In the genomic region with DNA sequence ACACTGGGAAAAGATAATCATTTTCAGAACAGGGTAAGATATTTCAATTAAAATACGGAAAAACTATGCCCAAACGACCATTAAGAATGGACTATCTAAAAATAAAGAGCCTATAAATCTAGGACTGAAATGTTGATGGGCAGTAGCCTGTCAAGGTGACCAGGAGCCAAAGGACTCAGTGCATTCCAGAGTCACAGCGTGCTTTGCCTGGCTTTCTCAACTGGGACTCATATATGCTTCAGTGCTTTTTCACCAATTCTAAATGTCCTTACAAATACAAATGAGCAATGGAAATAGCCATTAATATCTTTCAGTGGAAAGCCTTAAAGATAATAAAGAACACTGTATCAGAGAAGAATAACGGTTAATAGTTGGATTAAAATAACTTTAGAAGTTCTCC, we compare ENCODE assay signal across 21 cellular contexts. TPM values are rescaled to one million over a fixed set of nuclear protein-coding genes. Genes with fewer than 3 reads are reported as not detected.
A peak's percentile ranks its signal among the peaks of the same experiment; 100 is the strongest.
DNase-seq lines count a peak whose midpoint lies in the region; ATAC-seq, FAIRE-seq and TF ChIP-seq lines count a peak whose summit lies in the region.
"Had no signal": no experiment of that assay in that cellular context is flagged by ENCODE, and none has a peak within 500 bp of the region (broad histone marks: within the 10 kb centered on the region; RNA-seq: fewer than 3 reads in every experiment).

No MANE protein-coding gene starts in this region.

- no peak for TF ChIP-seq POLR2A in thyroid gland (IDR thresholded peaks at IDR 0.05)

- TF ChIP-seq CTCF in epithelial cell of proximal tubule (conservative IDR thresholded peaks at IDR 0.05; ENCODE audit: low read depth, low read length) (no peak), thyroid gland (IDR thresholded peaks at IDR 0.05) (no peak)

- no peaks in the 10 kb centered on the region for H3K9me3 Mint-ChIP-seq in CD4-positive, alpha-beta memory T cell
- no peaks in the 10 kb centered on the region for H3K9me3 Mint-ChIP-seq in CD8-positive, alpha-beta memory T cell

- H4K8ac ChIP-seq in mesenchymal stem cell (ENCODE audit: low read length): no peak overlapping the region

- POLR2A ChIA-PET in CD4-positive, alpha-beta memory T cell (lab: Charles Lee; ENCODE audit: partially characterized antibody): no interaction called here
- POLR2A ChIA-PET in CD8-positive, alpha-beta memory T cell (lab: Charles Lee): no interaction called here

- CTCF ChIA-PET in CD4-positive, alpha-beta memory T cell (lab: Charles Lee; ENCODE audit: partially characterized antibody): no interaction called here
- CTCF ChIA-PET in CD8-positive, alpha-beta memory T cell (lab: Charles Lee): no interaction called here

- H3K14ac ChIP-seq in mesenchymal stem cell (ENCODE audit: low read length in 2 of 2): no peak overlapping the region

- H3K79me1 ChIP-seq in mesenchymal stem cell (replicated peaks; ENCODE audit: low read length, poor library complexity, severe bottlenecking): peaks cover 7% of the 10 kb centered on the region

- H3K4ac ChIP-seq in mesenchymal stem cell (ENCODE audit: low read depth in 1 of 2, low read length in 2 of 2): no peak overlapping the region

- DNase-seq in GM19239 (ENCODE audit: insufficient read length, low spot score): no peak
- DNase-seq in epithelial cell of proximal tubule (ENCODE audit: low read depth): peak; percentile 30
- no peak for DNase-seq in mesenchymal stem cell
- peak; percentile 75 to 80 for DNase-seq in thyroid gland
- DNase-seq in CD4-positive, alpha-beta memory T cell: no peak
- DNase-seq in CD8-positive, alpha-beta memory T cell: no peak
- DNase-seq: ACHN, AML-193, COR-L47, GDM1, GM23248, HCEC 1CT, NCI-H1092 treated with DMSO at 0.1 percent for 48 hours, NCI-H2081, NCI-H2171 treated with DMSO at 0.1 percent for 48 hours, NCI-H446, NCI-H69 had no signal

- no peak overlapping the region for H2BK5ac ChIP-seq in mesenchymal stem cell (ENCODE audit: low read depth, low read length, poor library complexity, severe bottlenecking)

- no peak overlapping the region for H3K4me3 Mint-ChIP-seq in CD4-positive, alpha-beta memory T cell
- no peak overlapping the region for H3K4me3 Mint-ChIP-seq in CD8-positive, alpha-beta memory T cell

- H2BK15ac ChIP-seq in mesenchymal stem cell (ENCODE audit: low read depth, poor library complexity, severe bottlenecking): no peak overlapping the region

- H3K27ac ChIP-seq in mesenchymal stem cell (ENCODE audit: low read length, poor library complexity, severe bottlenecking) (peak overlapping the region; percentile 77), thyroid gland (peak overlapping the region; percentile 93 to 96 (median 94))
- H3K27ac ChIP-seq in CD4-positive, alpha-beta memory T cell (ENCODE audit: low read depth, low read length): no peak overlapping the region
- H3K27ac ChIP-seq in CD8-positive, alpha-beta memory T cell (ENCODE audit: low read depth, low read length): no peak overlapping the region
- H3K27ac ChIP-seq: C4-2B, GM23248 had no signal

- H3K4me3 ChIP-seq in epithelial cell of proximal tubule (ENCODE audit: low read depth, low read length) (no peak overlapping the region), mesenchymal stem cell (ENCODE audit: insufficient read depth in 1 of 2, low read depth in 1 of 2, low read length in 2 of 2) (no peak overlapping the region), thyroid gland (replicated peaks in 1 of 3) (no peak overlapping the region)
- H3K4me3 ChIP-seq in CD4-positive, alpha-beta memory T cell (ENCODE audit: low read length in 2 of 2): no peak overlapping the region
- no peak overlapping the region for H3K4me3 ChIP-seq in CD8-positive, alpha-beta memory T cell (ENCODE audit: low read length)
- H3K4me3 ChIP-seq: GM23248, K562 had no signal

- peaks cover 0 to 4% (median 1%) of the 10 kb centered on the region in 4 donors for H3K4me1 Mint-ChIP-seq in CD4-positive, alpha-beta memory T cell
- peaks cover 0 to 3% (median 2%) of the 10 kb centered on the region in 3 donors for H3K4me1 Mint-ChIP-seq in CD8-positive, alpha-beta memory T cell

- H2AK5ac ChIP-seq in mesenchymal stem cell (ENCODE audit: low read length, severe bottlenecking): no peak overlapping the region

- no peak overlapping the region for H2BK12ac ChIP-seq in mesenchymal stem cell (ENCODE audit: low read length in 2 of 2)

- no peak for ATAC-seq in HG03025 (IDR thresholded peaks at IDR 0.05; ENCODE audit: low FRiP score, unreplicated experiment)
- ATAC-seq: Panc1 had no signal

- peaks cover 16% of the 10 kb centered on the region for H3K4me1 ChIP-seq in mesenchymal stem cell (ENCODE audit: control insufficient read depth, insufficient read depth, low read depth, low read length)
- H3K4me1 ChIP-seq in thyroid gland: peaks cover 40 to 48% of the 10 kb centered on the region in 2 donors
- no peaks in the 10 kb centered on the region for H3K4me1 ChIP-seq in CD4-positive, alpha-beta memory T cell (ENCODE audit: insufficient read depth, low read length)
- H3K4me1 ChIP-seq in CD8-positive, alpha-beta memory T cell (ENCODE audit: insufficient read depth, low read length): no peaks in the 10 kb centered on the region

- H2AFZ ChIP-seq in mesenchymal stem cell (ENCODE audit: low read depth, low read length): no peak overlapping the region
- H2AFZ ChIP-seq: GM23248 had no signal

- intact Hi-C loops in thyroid gland (cut with DNase I): no loop called here
- intact Hi-C loops in CD4-positive, alpha-beta memory T cell (cut with micrococcal nuclease): no loop called here

- no peak overlapping the region for H3K18ac ChIP-seq in mesenchymal stem cell (ENCODE audit: low read depth in 1 of 2, low read length in 2 of 2)

- H3K27ac Mint-ChIP-seq in CD4-positive, alpha-beta memory T cell: no peak overlapping the region
- H3K27ac Mint-ChIP-seq in CD8-positive, alpha-beta memory T cell: peak overlapping the region in 1 of 8 donors; percentile 43

- H3K9me3 ChIP-seq in mesenchymal stem cell (ENCODE audit: control insufficient read depth, low read length): no peaks in the 10 kb centered on the region
- H3K9me3 ChIP-seq in thyroid gland: no peaks in the 10 kb centered on the region
- no peaks in the 10 kb centered on the region for H3K9me3 ChIP-seq in CD4-positive, alpha-beta memory T cell (ENCODE audit: control insufficient read depth in 1 of 2, low read length in 2 of 2)
- H3K9me3 ChIP-seq in CD8-positive, alpha-beta memory T cell (ENCODE audit: low read length): no peaks in the 10 kb centered on the region

- FAIRE-seq in GM19239 (lab: Jason Lieb, UNC): peak; percentile 8
- FAIRE-seq: K562 had no signal

- no peaks in the 10 kb centered on the region for H3K27me3 Mint-ChIP-seq in CD4-positive, alpha-beta memory T cell
- no peaks in the 10 kb centered on the region for H3K27me3 Mint-ChIP-seq in CD8-positive, alpha-beta memory T cell

- H3K9ac ChIP-seq in mesenchymal stem cell (ENCODE audit: low read length): no peak overlapping the region
- H3K9ac ChIP-seq: GM23248 had no signal

- WGBS in mesenchymal stem cell: 90% methylated on average over 2 of the region's 4 CpGs
- 35 to 43% methylated on average over 4 of the region's 4 CpGs for WGBS in thyroid gland, 2 donors

- no peak overlapping the region for H3K23ac ChIP-seq in mesenchymal stem cell (ENCODE audit: low read length in 2 of 2)

- H3K36me3 ChIP-seq in mesenchymal stem cell (ENCODE audit: control insufficient read depth in 1 of 2, insufficient read depth in 2 of 2, low read depth in 1 of 2, low read length in 2 of 2): peaks cover 7 to 80% of the 10 kb centered on the region in 2 experiments
- peaks cover 20 to 25% of the 10 kb centered on the region in 2 donors for H3K36me3 ChIP-seq in thyroid gland
- peaks cover 39% of the 10 kb centered on the region for H3K36me3 ChIP-seq in CD4-positive, alpha-beta memory T cell (ENCODE audit: insufficient read depth, low read length)
- peaks cover 37% of the 10 kb centered on the region for H3K36me3 ChIP-seq in CD8-positive, alpha-beta memory T cell (ENCODE audit: insufficient read depth, low read length)

- H3K4me2 ChIP-seq in mesenchymal stem cell (ENCODE audit: low read length, poor library complexity, severe bottlenecking): peak overlapping the region; percentile 22

- H2BK120ac ChIP-seq in mesenchymal stem cell (ENCODE audit: low read depth, low read length): no peak overlapping the region

- H3K27me3 ChIP-seq in mesenchymal stem cell (ENCODE audit: control insufficient read depth in 1 of 2, insufficient read depth in 1 of 2, low read length in 2 of 2) (no peaks in the 10 kb centered on the region), thyroid gland (no peaks in the 10 kb centered on the region)
- no peaks in the 10 kb centered on the region for H3K27me3 ChIP-seq in CD4-positive, alpha-beta memory T cell (ENCODE audit: insufficient read depth, low read length)
- H3K27me3 ChIP-seq in CD8-positive, alpha-beta memory T cell (ENCODE audit: insufficient read depth, low read length, poor library complexity, severe bottlenecking): no peaks in the 10 kb centered on the region

- no peak overlapping the region for H4K91ac ChIP-seq in mesenchymal stem cell (ENCODE audit: low read length)

- H3K36me3 Mint-ChIP-seq in CD4-positive, alpha-beta memory T cell: peaks cover 71 to 75% of the 10 kb centered on the region in 2 donors
- H3K36me3 Mint-ChIP-seq in CD8-positive, alpha-beta memory T cell: peaks cover 1 to 89% (median 32%) of the 10 kb centered on the region in 3 donors

RNA-seq across cellular contexts. Expression of gene PREPL, which starts 35.4 kb away (rescaled TPM):
- total RNA-seq in epithelial cell of proximal tubule (15.2 and 15.6 TPM in 2 replicates), thyroid gland (10 to 100 TPM; 70.0 to 93.2 (median 72.3) TPM)
- polyA plus RNA-seq in mesenchymal stem cell (2013, experiment 1 of 2): 26.1 TPM
- polyA plus RNA-seq in mesenchymal stem cell (2013, experiment 2 of 2): 26.0 TPM
- total RNA-seq in CD4-positive, alpha-beta memory T cell: 10 to 100 TPM; 39.5 to 42.8 TPM
- 10 to 100 TPM; 19.6 to 20.1 TPM for polyA plus RNA-seq in CD4-positive, alpha-beta memory T cell
- 10 to 100 TPM; 37.0 to 37.5 TPM for total RNA-seq in CD8-positive, alpha-beta memory T cell
- 21.1 TPM for polyA plus RNA-seq in CD8-positive, alpha-beta memory T cell

RNA-seq across cellular contexts. Expression of gene CAMKMT, which starts 35.9 kb away (rescaled TPM):
- total RNA-seq in epithelial cell of proximal tubule: 2.4 and 5.4 TPM in 2 replicates
- polyA plus RNA-seq in mesenchymal stem cell (2013, experiment 1 of 2): 6.0 TPM
- polyA plus RNA-seq in mesenchymal stem cell (2013, experiment 2 of 2): 5.7 TPM
- total RNA-seq in thyroid gland: 10 to 100 TPM; 13.5 to 23.7 (median 17.2) TPM
- total RNA-seq in CD4-positive, alpha-beta memory T cell: 10 to 100 TPM; 15.3 to 16.2 TPM
- 10 to 100 TPM in 1 of 2 donors, 1 to 10 TPM in 1; 9.3 to 19.7 TPM for polyA plus RNA-seq in CD4-positive, alpha-beta memory T cell
- total RNA-seq in CD8-positive, alpha-beta memory T cell: 10 to 100 TPM; 11.4 to 11.7 TPM
- polyA plus RNA-seq in CD8-positive, alpha-beta memory T cell: 14.0 TPM

RNA-seq across cellular contexts. Expression of gene SLC3A1, which starts 50.6 kb away (rescaled TPM):
- total RNA-seq in epithelial cell of proximal tubule (0.06 TPM in 1 of 2 replicates, not detected in the other), thyroid gland (not detected)
- polyA plus RNA-seq in mesenchymal stem cell (2013, experiment 1 of 2): 0.15 TPM
- polyA plus RNA-seq in mesenchymal stem cell (2013, experiment 2 of 2): 0.11 TPM
- under 1 TPM; 0.41 to 0.64 TPM for total RNA-seq in CD4-positive, alpha-beta memory T cell
- under 1 TPM in 1 of 2 donors, not detected in 1; 0.79 TPM for polyA plus RNA-seq in CD4-positive, alpha-beta memory T cell
- total RNA-seq in CD8-positive, alpha-beta memory T cell: under 1 TPM in 1 of 2 experiments, not detected in 1; 0.16 TPM
- 0.35 TPM for polyA plus RNA-seq in CD8-positive, alpha-beta memory T cell
- total RNA-seq: GM23248 had no signal

Comparison
In these comparisons a context has a peak if more than half of its experiments do, and no peak if none do; other contexts are left out.
1. DNase-seq: peak in epithelial cell of proximal tubule (single experiment) and thyroid gland (2 of 2); none in GM19239 (single experiment), mesenchymal stem cell (single experiment), CD4-positive, alpha-beta memory T cell (0 of 5) and CD8-positive, alpha-beta memory T cell (0 of 5).
2. H3K27ac ChIP-seq: peak in mesenchymal stem cell (single experiment) and thyroid gland (3 of 3); none in CD4-positive, alpha-beta memory T cell (single experiment) and CD8-positive, alpha-beta memory T cell (single experiment).